1 cellular context compared by ENCODE assay signal in genomic region chrX:135050603-135051002, GRCh38.
TF ChIP-seq lines count a peak whose summit lies in the region.

No MANE protein-coding gene starts in this region.

TF ChIP-seq in GM12878, 131 proteins besides CTCF, POLR2A, EP300 and RAD21:
- TF ChIP-seq POLR2AphosphoS5 (IDR thresholded peaks at IDR 0.05; ENCODE audit: low read length), result no peak
- TF ChIP-seq WRNIP1 (IDR thresholded peaks at IDR 0.05; ENCODE audit: borderline replicate concordance, low read depth, low read length), result no peak
- TF ChIP-seq YBX1 (IDR thresholded peaks at IDR 0.05), result no peak
- no peak for TF ChIP-seq SREBF2 (IDR thresholded peaks at IDR 0.05; ENCODE audit: low read length)
- TF ChIP-seq CEBPB (IDR thresholded peaks at IDR 0.05; ENCODE audit: borderline replicate concordance in 1 of 2, low read depth in 2 of 2, low read length in 2 of 2), result no peak
- TF ChIP-seq, protein P1, sequence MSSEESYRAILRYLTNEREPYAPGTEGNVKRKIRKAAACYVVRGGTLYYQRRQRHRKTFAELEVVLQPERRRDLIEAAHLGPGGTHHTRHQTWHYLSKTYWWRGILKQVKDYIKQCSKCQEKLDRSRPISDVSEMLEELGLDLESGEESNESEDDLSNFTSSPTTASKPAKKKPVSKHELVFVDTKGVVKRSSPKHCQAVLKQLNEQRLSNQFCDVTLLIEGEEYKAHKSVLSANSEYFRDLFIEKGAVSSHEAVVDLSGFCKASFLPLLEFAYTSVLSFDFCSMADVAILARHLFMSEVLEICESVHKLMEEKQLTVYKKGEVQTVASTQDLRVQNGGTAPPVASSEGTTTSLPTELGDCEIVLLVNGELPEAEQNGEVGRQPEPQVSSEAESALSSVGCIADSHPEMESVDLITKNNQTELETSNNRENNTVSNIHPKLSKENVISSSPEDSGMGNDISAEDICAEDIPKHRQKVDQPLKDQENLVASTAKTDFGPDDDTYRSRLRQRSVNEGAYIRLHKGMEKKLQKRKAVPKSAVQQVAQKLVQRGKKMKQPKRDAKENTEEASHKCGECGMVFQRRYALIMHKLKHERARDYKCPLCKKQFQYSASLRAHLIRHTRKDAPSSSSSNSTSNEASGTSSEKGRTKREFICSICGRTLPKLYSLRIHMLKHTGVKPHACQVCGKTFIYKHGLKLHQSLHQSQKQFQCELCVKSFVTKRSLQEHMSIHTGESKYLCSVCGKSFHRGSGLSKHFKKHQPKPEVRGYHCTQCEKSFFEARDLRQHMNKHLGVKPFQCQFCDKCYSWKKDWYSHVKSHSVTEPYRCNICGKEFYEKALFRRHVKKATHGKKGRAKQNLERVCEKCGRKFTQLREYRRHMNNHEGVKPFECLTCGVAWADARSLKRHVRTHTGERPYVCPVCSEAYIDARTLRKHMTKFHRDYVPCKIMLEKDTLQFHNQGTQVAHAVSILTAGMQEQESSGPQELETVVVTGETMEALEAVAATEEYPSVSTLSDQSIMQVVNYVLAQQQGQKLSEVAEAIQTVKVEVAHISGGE (CRISPR knock-in tag; IDR thresholded peaks at IDR 0.05), result no peak
- no peak for TF ChIP-seq NR2C2 (IDR thresholded peaks at IDR 0.05; ENCODE audit: borderline replicate concordance, control insufficient read depth, insufficient read length, low read depth)
- no peak for TF ChIP-seq BCL11A (IDR thresholded peaks at IDR 0.05; ENCODE audit: low read depth, low read length)
- TF ChIP-seq ATF7 (IDR thresholded peaks at IDR 0.05; ENCODE audit: low read depth), result no peak
- no peak for TF ChIP-seq RB1 (IDR thresholded peaks at IDR 0.05; ENCODE audit: borderline replicate concordance)
- TF ChIP-seq ESRRA (IDR thresholded peaks at IDR 0.05; ENCODE audit: low read length), result no peak
- TF ChIP-seq ZNF274 (IDR thresholded peaks at IDR 0.05; ENCODE audit: insufficient read depth, insufficient read length), result no peak
- TF ChIP-seq JUNB (IDR thresholded peaks at IDR 0.05), result no peak
TF ChIP-seq in GM12878: peak in this region for 0.
